In genomic region chr6:34092631-34093030, GRCh38 we compare ENCODE assay signal across 16 cellular contexts. TPM values are rescaled to one million over a fixed set of nuclear protein-coding genes. Genes with fewer than 3 reads are reported as not detected.
A peak's percentile ranks its signal among the peaks of the same experiment; 100 is the strongest.
DNase-seq lines count a peak whose midpoint lies in the region; TF ChIP-seq lines count a peak whose summit lies in the region.
"Had no signal": no experiment of that assay in that cellular context is flagged by ENCODE, and none has a peak within 500 bp of the region (broad histone marks: within the 10 kb centered on the region; RNA-seq: fewer than 3 reads in every experiment).

No MANE protein-coding gene starts in this region.

- H3K27me3 ChIP-seq in endodermal cell (ENCODE audit: control insufficient read depth, insufficient read depth, low read length, poor library complexity, severe bottlenecking) (no peaks in the 10 kb centered on the region), A673 (replicated peaks; ENCODE audit: insufficient read depth, low read depth, low read length, poor library complexity) (peaks cover 20% of the 10 kb centered on the region)

- DNase-seq in ELF-1 (ENCODE audit: low read depth, low spot score) (peak; percentile 22), endodermal cell (no peak), type B pancreatic cell (ENCODE audit: extremely low spot score, unreplicated experiment) (no peak), A673 (ENCODE audit: low spot score) (no peak), A172 (ENCODE audit: low spot score) (no peak), amygdala (lab: John Stamatoyannopoulos, UW) (no peak)
- DNase-seq: AML-193, DMS153, DMS79, GF-D8 had no signal

- WGBS in endodermal cell (ENCODE audit: insufficient coverage in 1 of 2, insufficient read length in 1 of 2), 2 experiments = 91 to 100% methylated on average over 2 to 10 of the region's 10 CpGs

- no peak overlapping the region for H3K9ac ChIP-seq in endodermal cell (ENCODE audit: extremely low read depth, low read length, poor library complexity, severe bottlenecking)

- H3K36me3 Mint-ChIP-seq in endodermal cell (ENCODE audit: low read depth) (no peaks in the 10 kb centered on the region), type B pancreatic cell (no peaks in the 10 kb centered on the region)
- H3K36me3 Mint-ChIP-seq: CD14-positive monocyte; CD4-positive, alpha-beta memory T cell had no signal

- H3K9me3 ChIP-seq in HEK293 (ENCODE audit: control insufficient read depth, insufficient read depth, low read depth, low read length) = no peaks in the 10 kb centered on the region
- H3K9me3 ChIP-seq in endodermal cell (ENCODE audit: control insufficient read depth, low read length) = no peaks in the 10 kb centered on the region
- no peaks in the 10 kb centered on the region for H3K9me3 ChIP-seq in A673 (ENCODE audit: low read depth, low read length, poor library complexity, severe bottlenecking)
- H3K9me3 ChIP-seq: HAP-1 had no signal

- TF ChIP-seq CTCF in HEK293 (tag by site-specific recombination; IDR thresholded peaks at IDR 0.05) = no peak
- TF ChIP-seq CTCF in endodermal cell (conservative IDR thresholded peaks at IDR 0.05) = no peak
- no peak for TF ChIP-seq CTCF in type B pancreatic cell (conservative IDR thresholded peaks at IDR 0.05)
- TF ChIP-seq CTCF in A673 (conservative IDR thresholded peaks at IDR 0.05; ENCODE audit: low read depth, low read length) = no peak

- intact Hi-C loops in A673 (cut with micrococcal nuclease; ENCODE audit: unreplicated experiment) = no loop called here

- POLR2A ChIA-PET in HEK293 (lab: Yijun Ruan, JAX) = interaction anchor here (0.6 kb wide), 1 partner anchor 334 kb away, joined by 3 read pairs; no protein-coding TSS in a partner anchor
- POLR2A ChIA-PET in A673 (lab: Charles Lee; ENCODE audit: low non-redundant PET) = no interaction called here

- H3K4me3 ChIP-seq in HEK293 (ENCODE audit: low read depth, low read length) = no peak overlapping the region
- no peak overlapping the region for H3K4me3 ChIP-seq in endodermal cell (ENCODE audit: low read length)
- H3K4me3 ChIP-seq in A673 (ENCODE audit: low read depth, low read length, poor library complexity, severe bottlenecking) = no peak overlapping the region
- H3K4me3 ChIP-seq: HAP-1 had no signal

- H3K9me3 Mint-ChIP-seq in endodermal cell (no peaks in the 10 kb centered on the region), type B pancreatic cell (no peaks in the 10 kb centered on the region)

- H3K27ac Mint-ChIP-seq in endodermal cell (peak overlapping the region; percentile 55), type B pancreatic cell (peak overlapping the region; percentile 70)
- H3K27ac Mint-ChIP-seq: CD4-positive, alpha-beta memory T cell had no signal

- H3K27me3 Mint-ChIP-seq in endodermal cell (ENCODE audit: insufficient read depth) (no peaks in the 10 kb centered on the region), type B pancreatic cell (peaks cover 17% of the 10 kb centered on the region)

- no peaks in the 10 kb centered on the region for H3K36me3 ChIP-seq in HEK293 (ENCODE audit: control insufficient read depth in 2 of 2, insufficient read depth in 1 of 2, low read length in 2 of 2)
- no peaks in the 10 kb centered on the region for H3K36me3 ChIP-seq in endodermal cell (ENCODE audit: control insufficient read depth, insufficient read depth, low read length)
- H3K36me3 ChIP-seq in A673 (ENCODE audit: insufficient read depth, low read length, poor library complexity, severe bottlenecking) = no peaks in the 10 kb centered on the region
- H3K36me3 ChIP-seq: HAP-1 had no signal

- H3K4me1 ChIP-seq in HEK293 (ENCODE audit: control insufficient read depth, insufficient read depth, low read length) (no peaks in the 10 kb centered on the region), endodermal cell (ENCODE audit: control insufficient read depth, insufficient read depth, low read length) (no peaks in the 10 kb centered on the region), A673 (ENCODE audit: insufficient read depth, low read length, poor library complexity, severe bottlenecking) (no peaks in the 10 kb centered on the region)
- H3K4me1 ChIP-seq: HAP-1 had no signal

- peaks cover 4% of the 10 kb centered on the region for H3K4me1 Mint-ChIP-seq in endodermal cell
- no peaks in the 10 kb centered on the region for H3K4me1 Mint-ChIP-seq in type B pancreatic cell (ENCODE audit: unreplicated experiment)
- H3K4me1 Mint-ChIP-seq: CD14-positive monocyte; CD4-positive, alpha-beta memory T cell had no signal

- no peak overlapping the region for H3K27ac ChIP-seq in HEK293 (ENCODE audit: extremely low read depth, low read depth, low read length)
- H3K27ac ChIP-seq in endodermal cell (ENCODE audit: low read depth, low read length) = no peak overlapping the region
- no peak overlapping the region for H3K27ac ChIP-seq in A673 (ENCODE audit: low read depth, low read length, poor library complexity, severe bottlenecking)
- H3K27ac ChIP-seq: HL-60 had no signal

- H3K4me3 Mint-ChIP-seq in endodermal cell (no peak overlapping the region), type B pancreatic cell (peak overlapping the region; percentile 17)
- H3K4me3 Mint-ChIP-seq: CD14-positive monocyte; CD4-positive, alpha-beta memory T cell had no signal

- CTCF ChIA-PET in HEK293 (lab: Yijun Ruan, JAX) = no interaction called here
- CTCF ChIA-PET in A673 (lab: Charles Lee) = no interaction called here

- BruUV-seq in A673 (replicated peaks; lab: Mats Ljungman, UMichigan) = no TSS peak

TF ChIP-seq in HEK293, 187 proteins besides CTCF, POLR2A, EP300 and RAD21:
- TF ChIP-seq ZNF366 (tag by site-specific recombination; conservative IDR thresholded peaks at IDR 0.05) (no peak), ZEB2 (tag by site-specific recombination; IDR thresholded peaks at IDR 0.05) (no peak), SP2 (tag by site-specific recombination; IDR thresholded peaks at IDR 0.05) (no peak), ZNF513 (tag by site-specific recombination; IDR thresholded peaks at IDR 0.05) (no peak), ZNF433 (tag by site-specific recombination; IDR thresholded peaks at IDR 0.05; ENCODE audit: low read depth) (no peak), ZNF133 (tag by site-specific recombination; IDR thresholded peaks at IDR 0.05) (no peak), ZNF404 (tag by site-specific recombination; IDR thresholded peaks at IDR 0.05) (no peak), KLF1 (tag by site-specific recombination; IDR thresholded peaks at IDR 0.05) (peak; percentile 69; the same call in 1 of the 2 replicates), ZNF623 (tag by site-specific recombination; IDR thresholded peaks at IDR 0.05) (no peak), ZNF138 (tag by site-specific recombination; IDR thresholded peaks at IDR 0.05; ENCODE audit: borderline replicate concordance) (no peak), ZSCAN30 (tag by site-specific recombination; IDR thresholded peaks at IDR 0.05) (no peak), ZNF266 (tag by site-specific recombination; IDR thresholded peaks at IDR 0.05; ENCODE audit: low read depth) (no peak), GLIS1 (tag by site-specific recombination; IDR thresholded peaks at IDR 0.05) (peak; percentile 33; the same call in 1 of the 2 replicates)

RNA-seq across cellular contexts. Expression of gene GRM4, which starts 53.3 kb away (rescaled TPM):
- total RNA-seq in endodermal cell = 1 to 10 TPM; 3.1 to 9.1 TPM
- polyA plus RNA-seq in endodermal cell (2013, experiment 1 of 2) = 1.4 TPM
- polyA plus RNA-seq in endodermal cell (2013, experiment 2 of 2) = 0.99 TPM
- 2.2 and 4.2 TPM in 2 replicates for total RNA-seq in type B pancreatic cell (ENCODE audit: low replicate concordance)
- 0.26 and 0.41 TPM in 2 replicates for total RNA-seq in A673 (2021)
- total RNA-seq in A172 (2014; rRNA removed; shearing (Covaris generic)) = 0.96 TPM in 1 of 2 replicates, not detected in the other
- total RNA-seq: HT1080 had no signal
- polyA plus RNA-seq: CD14-positive monocyte; CD4-positive, alpha-beta memory T cell had no signal
